ENCODE assay signal across 8 cellular contexts in genomic region chr10:86400705-86401587, GRCh38. TPM values are rescaled to one million over a fixed set of nuclear protein-coding genes. Genes with fewer than 3 reads are reported as not detected.
A peak's percentile ranks its signal among the peaks of the same experiment; 100 is the strongest.
DNase-seq lines count a peak whose midpoint lies in the region; ATAC-seq, FAIRE-seq and TF ChIP-seq lines count a peak whose summit lies in the region.

No MANE protein-coding gene starts in this region.

- intact Hi-C loops in K562 (cut with micrococcal nuclease), result loop anchor here (1.0 kb wide), 2 partner anchors 122 to 184 kb away; no protein-coding TSS in a partner anchor

- H3K4me2 ChIP-seq in K562 (ENCODE audit: insufficient read depth, low read length), result peak overlapping the region; percentile 76
- peak overlapping the region; percentile 89 for H3K4me2 ChIP-seq in keratinocyte (ENCODE audit: control insufficient read depth, extremely low read depth, insufficient read depth, low read depth, low read length)

- H3K4me3 ChIP-seq in K562 (peak overlapping the region; percentile 49), keratinocyte (ENCODE audit: control insufficient read depth in 2 of 3, extremely low read depth in 1 of 3, insufficient read depth in 2 of 3, low read depth in 1 of 3, low read length in 3 of 3) (peak overlapping the region; percentile 63 to 77 (median 66))

- no peak for TF ChIP-seq RAD21 in K562 (CRISPR knock-in tag; conservative IDR thresholded peaks at IDR 0.05 in 1 of 2, IDR thresholded peaks at IDR 0.05 in 1 of 2)

- no peak for TF ChIP-seq CTCF in K562 (IDR thresholded peaks at IDR 0.05 in 2 of 3, conservative IDR thresholded peaks at IDR 0.05 in 1 of 3; ENCODE audit: insufficient read depth in 2 of 3, low read depth in 1 of 3, low read length in 3 of 3)
- no peak for TF ChIP-seq CTCF in keratinocyte (optimal IDR thresholded peaks at IDR 0.05 in 1 of 3, IDR thresholded peaks at IDR 0.05 in 1 of 3, conservative IDR thresholded peaks at IDR 0.05 in 1 of 3; ENCODE audit: extremely low read depth in 1 of 3, insufficient read depth in 2 of 3, low read length in 3 of 3)

- H3K9me3 ChIP-seq in K562 (replicated peaks; ENCODE audit: control insufficient read depth, insufficient read depth, low read depth, low read length) (no peaks in the 10 kb centered on the region), keratinocyte (ENCODE audit: control insufficient read depth, low read depth, low read length) (no peaks in the 10 kb centered on the region)

- H3K27ac ChIP-seq in K562 (ENCODE audit: extremely low read depth, low read depth, low read length), result no peak overlapping the region
- H3K27ac ChIP-seq in keratinocyte (ENCODE audit: control insufficient read depth, insufficient read depth, low read length), result peak overlapping the region; percentile 14

- POLR2A ChIA-PET in K562 (lab: Yijun Ruan, JAX), result interaction anchor here (0.6 to 2.0 kb wide), 3 partner anchors 11 to 184 kb away, joined by 3 to 5 read pairs (median 5); no protein-coding TSS in a partner anchor

- WGBS in K562 (ENCODE audit: insufficient coverage, low coverage, missing lambda C conversion rate), result 52% methylated on average over 7 of the region's 76 CpGs

- no TSS peak for BruUV-seq in K562 (replicated peaks; lab: Mats Ljungman, UMichigan)

- peak; percentile 56 for DNase-seq in AG08395 (ENCODE audit: low spot score)
- DNase-seq in T-helper 2 cell, result peak; percentile 48 to 73 (median 70)
- no peak for DNase-seq in K562 (ENCODE audit: extremely low read depth in 1 of 4, low spot score in 3 of 4)
- no peak for DNase-seq in keratinocyte (ENCODE audit: low read depth, low spot score)
- peak; percentile 41 to 69 (median 58) for DNase-seq in stimulated activated CD4-positive, alpha-beta T cell treated with anti-CD3 and anti-CD28 coated beads, Interleukin-1b, Interleukin-23, amount 100 ng/mL, for 24 hours (ENCODE audit: low read depth in 4 of 4, low spot score in 1 of 4)
- no peak for DNase-seq in SHP77 (lab: John Stamatoyannopoulos, UW)

- in situ Hi-C loops in K562 (cut with MboI), result no loop called here

- H3K9ac ChIP-seq in K562 (ENCODE audit: insufficient read depth in 1 of 2, low read depth in 2 of 2, low read length in 2 of 2), result peak overlapping the region in 1 of 2 experiments; percentile 88; a peak in 1 of 4 replicates
- peak overlapping the region; percentile 63 for H3K9ac ChIP-seq in keratinocyte (ENCODE audit: control insufficient read depth, extremely low read depth, insufficient read depth, low read length)

- CTCF ChIA-PET in K562 (lab: Yijun Ruan, JAX; ENCODE audit: low intra/inter-chr PET ratio), result interaction anchor here (1.0 kb wide), 1 partner anchor 182 kb away, joined by 6 read pairs; no protein-coding TSS in a partner anchor

- peaks cover 4 to 29% of the 10 kb centered on the region in 2 experiments; a peak in 3 of 5 replicates for H3K27me3 ChIP-seq in K562 (ENCODE audit: control insufficient read depth in 2 of 2, insufficient read depth in 2 of 2, low read length in 2 of 2)
- H3K27me3 ChIP-seq in keratinocyte (ENCODE audit: control insufficient read depth, extremely low read depth, insufficient read depth, low read length), result peaks cover 17% of the 10 kb centered on the region

- H3K4me1 ChIP-seq in K562 (replicated peaks in 1 of 2; ENCODE audit: control insufficient read depth in 2 of 2, insufficient read depth in 2 of 2, low read length in 2 of 2), result peaks cover 0 to 21% of the 10 kb centered on the region in 2 experiments; a peak in 2 of 5 replicates
- peaks cover 10% of the 10 kb centered on the region for H3K4me1 ChIP-seq in keratinocyte (ENCODE audit: control insufficient read depth, extremely low read depth, insufficient read depth, low read length)

- no peaks in the 10 kb centered on the region for H3K79me2 ChIP-seq in K562 (ENCODE audit: control insufficient read depth, insufficient read depth, low read length)
- no peaks in the 10 kb centered on the region for H3K79me2 ChIP-seq in keratinocyte (ENCODE audit: control insufficient read depth, insufficient read depth, low read length)

- dilution Hi-C loops in keratinocyte (cut with MboI; ENCODE audit: extremely low pct_ligation_motif_present, low sequenced_read_pairs), result no loop called here

- ATAC-seq in GM18909 (IDR thresholded peaks at IDR 0.05; ENCODE audit: poor library complexity, unreplicated experiment) (peak; percentile 37), HG03175 (IDR thresholded peaks at IDR 0.05; ENCODE audit: unreplicated experiment) (peak; percentile 37), K562 (no peak)

- TF ChIP-seq POLR2A in K562 (conservative IDR thresholded peaks at IDR 0.05), result no peak

- FAIRE-seq in K562 (lab: Jason Lieb, UNC) (no peak), keratinocyte (lab: Jason Lieb, UNC) (no peak)

- peak overlapping the region; percentile 90 for H2AFZ ChIP-seq in K562 (ENCODE audit: low read depth, low read length)
- peak overlapping the region; percentile 92 for H2AFZ ChIP-seq in keratinocyte (ENCODE audit: control insufficient read depth, low read length)

- no peak for TF ChIP-seq EP300 in K562 (IDR thresholded peaks at IDR 0.05; ENCODE audit: low read length)

- H3K36me3 ChIP-seq in K562 (ENCODE audit: control insufficient read depth, insufficient read depth, low read length) (no peaks in the 10 kb centered on the region), keratinocyte (ENCODE audit: control insufficient read depth in 2 of 2, extremely low read depth in 1 of 2, insufficient read depth in 2 of 2, low read length in 2 of 2) (no peaks in the 10 kb centered on the region)

- H4K20me1 ChIP-seq in K562 (replicated peaks; ENCODE audit: control insufficient read depth, insufficient read depth, low read length) (no peaks in the 10 kb centered on the region; the same call in 1 of the 2 replicates), keratinocyte (ENCODE audit: control insufficient read depth, extremely low read depth, insufficient read depth, low read length) (no peaks in the 10 kb centered on the region)

- H3K9me1 ChIP-seq in K562 (ENCODE audit: control insufficient read depth, insufficient read depth, low read length) (no peaks in the 10 kb centered on the region), keratinocyte (ENCODE audit: control insufficient read depth, extremely low read depth, insufficient read depth, low read length) (no peaks in the 10 kb centered on the region)

TF ChIP-seq in K562, 482 proteins besides CTCF, POLR2A, EP300 and RAD21:
- TF ChIP-seq PCBP1 (IDR thresholded peaks at IDR 0.05; ENCODE audit: low read depth, low read length, poor library complexity, severe bottlenecking) (peak; percentile 26), TBP (optimal IDR thresholded peaks at IDR 0.05; ENCODE audit: low read depth, low read length) (no peak)

RNA-seq across cellular contexts. Expression of gene GRID1, which starts 34.4 kb away (rescaled TPM):
- total RNA-seq in K562 (2011; cell fraction: chromatin; rRNA removed; ENCODE audit: low replicate concordance), result 0.18 TPM in 1 of 2 replicates, not detected in the other
- total RNA-seq in K562 (2011; cell fraction: nucleolus; rRNA removed), result 0.13 TPM in 1 of 2 replicates, not detected in the other
- 0.15 TPM in 2 replicates for total RNA-seq in K562 (2011; cell fraction: nucleoplasm; rRNA removed)
- 3.4 and 3.8 TPM in 2 replicates for total RNA-seq in K562 (2014; rRNA removed)
- 0.51 and 0.80 TPM in 2 replicates for total RNA-seq in K562 (2014; rRNA removed; fragmentation: Illumina TruSeq; extraction: Trizol)
- 1.8 and 2.5 TPM in 2 replicates for total RNA-seq in K562 (2015; rRNA removed; fragmentation: Illumina TruSeq; extraction: Trizol)
- 7.1 and 7.2 TPM in 2 replicates for total RNA-seq in K562 (2021)
- polyA plus RNA-seq in K562 (2011; rRNA removed), result 0.01 TPM in 2 replicates
- not detected in 2 replicates for polyA plus RNA-seq in K562 (2011; cell fraction: cytosol; rRNA removed)
- polyA plus RNA-seq in K562 (2011; cell fraction: nucleus; rRNA removed), result 0.03 and 0.09 TPM in 2 replicates
- 3.8 and 8.2 TPM in 2 replicates for polyA plus RNA-seq in K562 (2012)
- polyA plus RNA-seq in K562 (2014; fragmentation: Illumina TruSeq; extraction: Trizol), result 1.2 and 4.7 TPM in 2 replicates
- polyA plus RNA-seq in K562 (2014; fragmentation: Nextera tagmentation; extraction: Ambion mirVana), result under 1 TPM; 0.35 to 0.55 TPM
- 3.3 and 5.3 TPM in 2 replicates for polyA plus RNA-seq in K562 (2014; rRNA removed)
- 0.03 and 0.11 TPM in 2 replicates for polyA minus RNA-seq in K562 (2011; rRNA and poly(A)+ RNA removed)
- polyA minus RNA-seq in K562 (2011; cell fraction: cytosol; rRNA and poly(A)+ RNA removed), result not detected in 2 replicates
- 0.11 TPM in 1 of 2 replicates, not detected in the other for polyA minus RNA-seq in K562 (2011; cell fraction: nucleus; rRNA and poly(A)+ RNA removed)
- polyA plus RNA-seq in keratinocyte, result 0.01 to 0.03 TPM (median 0.03 TPM) in 3 replicates
- 0.14 TPM for polyA plus RNA-seq in keratinocyte (2011; ENCODE audit: low read depth)
- 0.06 TPM in 2 replicates for polyA plus RNA-seq in keratinocyte (2011; cell fraction: cytosol; rRNA removed)
- 0.04 TPM in 1 of 2 replicates, not detected in the other for polyA plus RNA-seq in keratinocyte (2011; cell fraction: nucleus; rRNA removed)
- polyA plus RNA-seq in keratinocyte (2012; ENCODE audit: low replicate concordance), result 0.49 TPM in 1 of 2 replicates, not detected in the other
- 0.20 to 0.98 TPM in 2 of 3 replicates, not detected in the other for polyA minus RNA-seq in keratinocyte
- not detected for polyA minus RNA-seq in keratinocyte (2011; cell fraction: cytosol; rRNA and poly(A)+ RNA removed)
- 0.16 and 0.42 TPM in 2 replicates for polyA minus RNA-seq in keratinocyte (2011; cell fraction: nucleus; rRNA and poly(A)+ RNA removed)

Comparison
In these comparisons a context has a peak if more than half of its experiments do, and no peak if none do; other contexts are left out.
1. DNase-seq: peak in AG08395 (single experiment), T-helper 2 cell (5 of 5) and stimulated activated CD4-positive, alpha-beta T cell treated with anti-CD3 and anti-CD28 coated beads, Interleukin-1b, Interleukin-23, amount 100 ng/mL, for 24 hours (4 of 4); none in K562 (0 of 4), keratinocyte (single experiment) and SHP77 (0 of 2).